In genomic region chr11:124747406-124748099, GRCh38 we compare ENCODE assay signal across 10 cellular contexts. TPM values are rescaled to one million over a fixed set of nuclear protein-coding genes. Genes with fewer than 3 reads are reported as not detected.
A peak's percentile ranks its signal among the peaks of the same experiment; 100 is the strongest.
DNase-seq lines count a peak whose midpoint lies in the region; ATAC-seq and TF ChIP-seq lines count a peak whose summit lies in the region.
"Had no signal": no experiment of that assay in that cellular context is flagged by ENCODE, and none has a peak within 500 bp of the region (broad histone marks: within the 10 kb centered on the region; RNA-seq: fewer than 3 reads in every experiment).

No MANE protein-coding gene starts in this region.

- H3K18ac ChIP-seq in neuronal stem cell (ENCODE audit: low read length) = no peak overlapping the region

- H2BK12ac ChIP-seq in neuronal stem cell (ENCODE audit: low read length) = no peak overlapping the region

- H3K4me1 ChIP-seq in iPS-15b (ENCODE audit: control insufficient read depth, insufficient read depth, low read length) = peaks cover 12% of the 10 kb centered on the region
- no peaks in the 10 kb centered on the region for H3K4me1 ChIP-seq in thymus (ENCODE audit: control insufficient read depth, insufficient read depth, low read length)
- H3K4me1 ChIP-seq in neuronal stem cell (ENCODE audit: control insufficient read depth in 2 of 2, insufficient read depth in 1 of 2, low read depth in 1 of 2, low read length in 2 of 2) = peaks cover 0 to 10% of the 10 kb centered on the region in 2 donors

- H3K27me3 ChIP-seq in iPS-15b (ENCODE audit: control insufficient read depth, insufficient read depth, low read length) = peaks cover 95% of the 10 kb centered on the region
- H3K27me3 ChIP-seq in thymus (ENCODE audit: control insufficient read depth, insufficient read depth) = peaks cover 8% of the 10 kb centered on the region
- H3K27me3 ChIP-seq in neuronal stem cell (ENCODE audit: control insufficient read depth in 3 of 3, insufficient read depth in 3 of 3, low read depth in 1 of 3, low read length in 3 of 3) = peaks cover 0 to 100% (median 72%) of the 10 kb centered on the region in 3 experiments

- CTCF ChIA-PET in activated B cell treated with CpG ODN at 0.5 μM for 24 hours (lab: Charles Lee) = interaction anchor here (0.9 to 3.9 kb wide), 10 partner anchors 9 to 103 kb away, joined by 3 to 40 read pairs (median 4); partner anchors contain the start of gene ESAM

- TF ChIP-seq CTCF in activated B cell treated with CpG ODN at 0.5 μM for 24 hours (IDR thresholded peaks at IDR 0.05) = no peak

- POLR2A ChIA-PET in activated B cell treated with CpG ODN at 0.5 μM for 24 hours (lab: Charles Lee) = interaction anchor here (0.9 to 2.2 kb wide), 12 partner anchors 8 to 125 kb away, joined by 3 to 24 read pairs (median 6); partner anchors contain the start of genes ESAM, MSANTD2, SIAE and SPA17

- H3K9me3 ChIP-seq in iPS-15b (ENCODE audit: control insufficient read depth, insufficient read depth, low read length) (no peaks in the 10 kb centered on the region), thymus (ENCODE audit: control insufficient read depth) (no peaks in the 10 kb centered on the region), neuronal stem cell (replicated peaks in 1 of 2; ENCODE audit: control insufficient read depth in 2 of 2, insufficient read depth in 1 of 2, low read depth in 1 of 2, low read length in 2 of 2) (peaks cover 2 to 15% of the 10 kb centered on the region in 2 donors)

- H3K36me3 Mint-ChIP-seq in activated naive CD4-positive, alpha-beta T cell treated with anti-CD3 and anti-CD28 coated beads, Interleukin-2, amount 50 U/mL, for 24 hours = no peaks in the 10 kb centered on the region
- peaks cover 6% of the 10 kb centered on the region for H3K36me3 Mint-ChIP-seq in activated B cell treated with CpG ODN at 0.5 μM for 24 hours (ENCODE audit: low read depth)

- H4K91ac ChIP-seq in neuronal stem cell (ENCODE audit: low read depth, low read length, poor library complexity) = no peak overlapping the region

- H4K8ac ChIP-seq in neuronal stem cell (ENCODE audit: low read depth, low read length) = no peak overlapping the region

- intact Hi-C loops in activated B cell treated with CpG ODN at 0.5 μM for 24 hours (cut with micrococcal nuclease) = loop anchor here (1.0 to 5.0 kb wide), 5 partner anchors 8 to 1685 kb away; partner anchors contain the start of genes HSPA8, MSANTD2, NRGN and TMEM218

- H2AFZ ChIP-seq in neuronal stem cell (ENCODE audit: low read length) = no peak overlapping the region

- H3K4me3 ChIP-seq in iPS-15b (ENCODE audit: low read depth, low read length) (peak overlapping the region; percentile 51), thymus (ENCODE audit: low read length) (no peak overlapping the region), neuronal stem cell (ENCODE audit: low read length in 2 of 2) (no peak overlapping the region)

- no peak overlapping the region for H3K14ac ChIP-seq in neuronal stem cell (ENCODE audit: low read length)

- no peak overlapping the region for H3K4me2 ChIP-seq in neuronal stem cell (ENCODE audit: insufficient read depth, low read length, poor library complexity, severe bottlenecking)

- no peaks in the 10 kb centered on the region for H3K9me3 Mint-ChIP-seq in activated naive CD4-positive, alpha-beta T cell treated with anti-CD3 and anti-CD28 coated beads, Interleukin-2, amount 50 U/mL, for 24 hours
- no peaks in the 10 kb centered on the region for H3K9me3 Mint-ChIP-seq in activated B cell treated with CpG ODN at 0.5 μM for 24 hours

- H2BK5ac ChIP-seq in neuronal stem cell (ENCODE audit: low read length) = no peak overlapping the region

- no peak overlapping the region for H3K23ac ChIP-seq in neuronal stem cell (ENCODE audit: low read depth, low read length, poor library complexity)

- ATAC-seq in activated B cell treated with CpG ODN at 0.5 μM for 24 hours (ENCODE audit: low read depth) (no peak), GM18505 (IDR thresholded peaks at IDR 0.05; ENCODE audit: unreplicated experiment) (no peak)

- H3K9ac ChIP-seq in iPS-15b (ENCODE audit: low read depth, low read length) (no peak overlapping the region), neuronal stem cell (ENCODE audit: low read depth, low read length, poor library complexity) (no peak overlapping the region)

- no peak for DNase-seq in activated naive CD4-positive, alpha-beta T cell (lab: John Stamatoyannopoulos, UW)
- no peak for DNase-seq in activated B cell treated with CpG ODN at 0.5 μM for 24 hours
- no peak for DNase-seq in neuronal stem cell (ENCODE audit: low spot score)
- no peak for DNase-seq in NCI-H1417 treated with DMSO at 0.1 percent for 48 hours (lab: John Stamatoyannopoulos, UW)

- H3K27me3 Mint-ChIP-seq in activated naive CD4-positive, alpha-beta T cell treated with anti-CD3 and anti-CD28 coated beads, Interleukin-2, amount 50 U/mL, for 24 hours = peaks cover 2% of the 10 kb centered on the region
- peaks cover 2% of the 10 kb centered on the region for H3K27me3 Mint-ChIP-seq in activated B cell treated with CpG ODN at 0.5 μM for 24 hours

- no peaks in the 10 kb centered on the region for H3K79me1 ChIP-seq in neuronal stem cell (ENCODE audit: low read depth, low read length)

- H3K4ac ChIP-seq in neuronal stem cell (ENCODE audit: low read length) = no peak overlapping the region

- TF ChIP-seq POLR2A in GM18505 (IDR thresholded peaks at IDR 0.05; ENCODE audit: borderline replicate concordance, extremely low read depth, insufficient read depth, insufficient read length) = no peak

- H2BK15ac ChIP-seq in neuronal stem cell (ENCODE audit: low read length) = no peak overlapping the region

- H3K4me1 Mint-ChIP-seq in activated naive CD4-positive, alpha-beta T cell treated with anti-CD3 and anti-CD28 coated beads, Interleukin-2, amount 50 U/mL, for 24 hours = peaks cover 17% of the 10 kb centered on the region
- H3K4me1 Mint-ChIP-seq in activated B cell treated with CpG ODN at 0.5 μM for 24 hours = peaks cover 37% of the 10 kb centered on the region

- H3K4me3 Mint-ChIP-seq in activated naive CD4-positive, alpha-beta T cell treated with anti-CD3 and anti-CD28 coated beads, Interleukin-2, amount 50 U/mL, for 24 hours = peak overlapping the region; percentile 92
- peak overlapping the region; percentile 97 for H3K4me3 Mint-ChIP-seq in activated B cell treated with CpG ODN at 0.5 μM for 24 hours

- no peaks in the 10 kb centered on the region for H3K36me3 ChIP-seq in iPS-15b (ENCODE audit: control insufficient read depth, insufficient read depth, low read length)
- no peaks in the 10 kb centered on the region for H3K36me3 ChIP-seq in thymus (ENCODE audit: control insufficient read depth, insufficient read depth)
- peaks cover 0 to 20% of the 10 kb centered on the region in 2 donors for H3K36me3 ChIP-seq in neuronal stem cell (replicated peaks in 1 of 2; ENCODE audit: control insufficient read depth in 2 of 2, insufficient read depth in 2 of 2, low read length in 2 of 2)

- WGBS in thymus = 88% methylated on average over 14 of the region's 14 CpGs
- WGBS in neuronal stem cell (ENCODE audit: extremely low coverage in 2 of 2, insufficient read length in 2 of 2, insufficient replicate concordance in 1 of 2), 2 donors = no CpG with 5 or more reads among the region's 14 CpGs

- no peak overlapping the region for H2AK5ac ChIP-seq in neuronal stem cell (ENCODE audit: low read depth, low read length)

- peak overlapping the region; percentile 38 for H3K27ac ChIP-seq in thymus (ENCODE audit: low read depth)
- H3K27ac ChIP-seq in neuronal stem cell (replicated peaks; ENCODE audit: low read length) = no peak overlapping the region

- H2BK120ac ChIP-seq in neuronal stem cell (ENCODE audit: low read depth, low read length) = no peak overlapping the region

- H3K27ac Mint-ChIP-seq in activated naive CD4-positive, alpha-beta T cell treated with anti-CD3 and anti-CD28 coated beads, Interleukin-2, amount 50 U/mL, for 24 hours = no peak overlapping the region
- H3K27ac Mint-ChIP-seq in activated B cell treated with CpG ODN at 0.5 μM for 24 hours = no peak overlapping the region

RNA-seq across cellular contexts. Expression of gene VSIG2, which starts 4.5 kb away (rescaled TPM):
- 0.20 TPM in 2 replicates for total RNA-seq in activated B cell treated with CpG ODN at 0.5 μM for 24 hours
- 0.80 TPM for polyA plus RNA-seq in thymus
- not detected for polyA plus RNA-seq in neuronal stem cell (2013, experiment 1 of 2)
- not detected for polyA plus RNA-seq in neuronal stem cell (2013, experiment 2 of 2)
- total RNA-seq: HT1080 had no signal
- polyA plus RNA-seq: BJ had no signal

RNA-seq across cellular contexts. Expression of gene NRGN, which starts 7.8 kb away (rescaled TPM):
- 0.69 and 1.0 TPM in 2 replicates for total RNA-seq in activated B cell treated with CpG ODN at 0.5 μM for 24 hours
- polyA plus RNA-seq in thymus = 4.5 TPM
- 11.4 TPM for polyA plus RNA-seq in neuronal stem cell (2013, experiment 1 of 2)
- polyA plus RNA-seq in neuronal stem cell (2013, experiment 2 of 2) = 11.7 TPM

RNA-seq across cellular contexts. Expression of gene ESAM, which starts 14.5 kb away (rescaled TPM):
- 2.3 and 4.0 TPM in 2 replicates for total RNA-seq in activated B cell treated with CpG ODN at 0.5 μM for 24 hours
- 21.7 TPM for polyA plus RNA-seq in thymus
- 0.07 TPM for polyA plus RNA-seq in neuronal stem cell (2013, experiment 1 of 2)
- 0.07 TPM for polyA plus RNA-seq in neuronal stem cell (2013, experiment 2 of 2)

RNA-seq across cellular contexts. Expression of gene MSANTD2, which starts 52.7 kb away (rescaled TPM):
- total RNA-seq in activated B cell treated with CpG ODN at 0.5 μM for 24 hours = 17.7 and 21.0 TPM in 2 replicates
- 22.2 TPM for polyA plus RNA-seq in thymus
- polyA plus RNA-seq in neuronal stem cell (2013, experiment 1 of 2) = 14.2 TPM
- polyA plus RNA-seq in neuronal stem cell (2013, experiment 2 of 2) = 14.6 TPM
